ENCODE assay signal across 23 cellular contexts in the genomic region with DNA sequence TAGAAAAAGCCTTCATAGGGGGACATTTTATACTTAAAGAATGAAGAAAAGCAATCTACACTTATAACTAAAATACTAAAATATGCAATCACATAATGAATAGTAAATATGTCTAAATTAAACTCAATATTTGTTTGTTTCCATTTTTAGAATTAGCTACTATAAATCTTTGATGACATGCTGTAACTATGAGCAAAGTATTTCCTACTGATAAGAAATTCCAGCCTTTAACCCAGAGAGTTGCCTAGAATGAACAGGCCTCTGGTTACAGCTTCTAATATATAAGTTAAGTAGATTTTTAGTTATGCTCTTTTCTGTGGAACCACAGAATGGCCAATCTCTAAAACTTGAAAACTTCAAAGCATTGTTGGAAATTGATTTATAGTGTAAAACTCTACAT.
DNase-seq lines count a peak whose midpoint lies in the region; FAIRE-seq and TF ChIP-seq lines count a peak whose summit lies in the region.
"Had no signal": no experiment of that assay in that cellular context is flagged by ENCODE, and none has a peak within 500 bp of the region (broad histone marks: within the 10 kb centered on the region; RNA-seq: fewer than 3 reads in every experiment).

No MANE protein-coding gene starts in this region.

- no peaks in the 10 kb centered on the region for H3K9me3 ChIP-seq in hepatocyte (ENCODE audit: low read depth)
- no peaks in the 10 kb centered on the region for H3K9me3 ChIP-seq in small intestine (ENCODE audit: control insufficient read depth, low read depth)
- H3K9me3 ChIP-seq: BLaER1 treated with 17β-estradiol and CSF1 and Interleukin-3, amounts not matched to agents 10 nM and 100 nM; Caco-2; HAP-1; SJSA1 had no signal

- peak; percentile 5 for FAIRE-seq in colon (lab: Jason Lieb, UNC)
- no peak for FAIRE-seq in small intestine (lab: Jason Lieb, UNC)
- FAIRE-seq: GM12878, HTR-8/SVneo had no signal

- H3K27ac ChIP-seq in hepatocyte (peak overlapping the region; percentile 6), small intestine (ENCODE audit: low read depth in 1 of 2, low read length in 1 of 2) (no peak overlapping the region)
- H3K27ac ChIP-seq: BLaER1 treated with 17β-estradiol and CSF1 and Interleukin-3, amounts not matched to agents 10 nM and 100 nM; SJSA1 had no signal

- H3K4me3 ChIP-seq in hepatocyte, result no peak overlapping the region
- no peak overlapping the region for H3K4me3 ChIP-seq in small intestine (ENCODE audit: low read depth in 1 of 2, low read length in 2 of 2)
- H3K4me3 ChIP-seq: BLaER1 treated with 17β-estradiol and CSF1 and Interleukin-3, amounts not matched to agents 10 nM and 100 nM; GM12878; GM23338; HAP-1; SJSA1 had no signal

- no peak for TF ChIP-seq CTCF in hepatocyte (IDR thresholded peaks at IDR 0.05; ENCODE audit: poor library complexity)

- DNase-seq in OCI-M1 (lab: John Stamatoyannopoulos, UW) (peak; percentile 11), hepatocyte (ENCODE audit: low spot score) (no peak), small intestine (peak; percentile 1), SKM-1 (lab: John Stamatoyannopoulos, UW; ENCODE audit: unreplicated experiment) (no peak), germinal center (ENCODE audit: low spot score) (no peak)
- DNase-seq in activated CD4-positive, alpha-beta T cell treated with anti-CD3 and anti-CD28 coated beads for 4 hours, result no peak
- DNase-seq: ACHN; Caco-2; CD4-positive, alpha-beta memory T cell; DMS 273 treated with DMSO at 0.1 percent for 48 hours; DND-41; NCI-H1105 treated with DMSO at 0.1 percent for 48 hours; NCI-H2081; NCI-H2171; NCI-H524 treated with DMSO at 0.1 percent for 48 hours; NCI-H82 had no signal

- H3K36me3 ChIP-seq in hepatocyte (replicated peaks; ENCODE audit: insufficient read depth, low read depth) (no peaks in the 10 kb centered on the region), small intestine (ENCODE audit: control insufficient read depth in 2 of 2, insufficient read depth in 2 of 2, low read length in 2 of 2) (no peaks in the 10 kb centered on the region)
- H3K36me3 ChIP-seq: BLaER1 treated with 17β-estradiol and CSF1 and Interleukin-3, amounts not matched to agents 10 nM and 100 nM; HAP-1; SJSA1 had no signal

- H3K4me2 ChIP-seq in hepatocyte, result no peak overlapping the region
- H3K4me2 ChIP-seq: BLaER1 treated with 17β-estradiol and CSF1 and Interleukin-3, amounts not matched to agents 10 nM and 100 nM; GM23338 had no signal

- H3K4me1 ChIP-seq in hepatocyte (ENCODE audit: insufficient read depth) (peaks cover 17% of the 10 kb centered on the region), small intestine (ENCODE audit: control insufficient read depth in 2 of 2, insufficient read depth in 1 of 2, low read depth in 1 of 2, low read length in 1 of 2) (no peaks in the 10 kb centered on the region)
- H3K4me1 ChIP-seq: BLaER1 treated with 17β-estradiol and CSF1 and Interleukin-3, amounts not matched to agents 10 nM and 100 nM; Caco-2; HAP-1; SJSA1 had no signal

- H3K27me3 ChIP-seq in hepatocyte (no peaks in the 10 kb centered on the region), small intestine (ENCODE audit: control insufficient read depth in 2 of 2, insufficient read depth in 2 of 2, low read length in 2 of 2) (no peaks in the 10 kb centered on the region)
- H3K27me3 ChIP-seq: BLaER1 treated with 17β-estradiol and CSF1 and Interleukin-3, amounts not matched to agents 10 nM and 100 nM; SJSA1 had no signal

- no peak overlapping the region for H2AFZ ChIP-seq in hepatocyte

- H3K79me2 ChIP-seq in hepatocyte, result no peaks in the 10 kb centered on the region

- no peaks in the 10 kb centered on the region for H4K20me1 ChIP-seq in hepatocyte (ENCODE audit: insufficient read depth, poor library complexity, severe bottlenecking)
- H4K20me1 ChIP-seq: BLaER1 treated with 17β-estradiol and CSF1 and Interleukin-3, amounts not matched to agents 10 nM and 100 nM had no signal

- no peaks in the 10 kb centered on the region for H3K9me2 ChIP-seq in hepatocyte (replicated peaks; ENCODE audit: insufficient read depth)

Comparison
In these comparisons a context has a peak if more than half of its experiments do, and no peak if none do; other contexts are left out.
1. DNase-seq: peak in OCI-M1 (single experiment) and small intestine (single experiment); none in hepatocyte (single experiment), SKM-1 (single experiment), activated CD4-positive, alpha-beta T cell treated with anti-CD3 and anti-CD28 coated beads for 4 hours (0 of 2) and germinal center (single experiment).